In genomic region chr1:56645663-56646330, GRCh38 we compare ENCODE assay signal across 7 cellular contexts. TPM values are rescaled to one million over a fixed set of nuclear protein-coding genes. Genes with fewer than 3 reads are reported as not detected.
DNase-seq lines count a peak whose midpoint lies in the region; ATAC-seq, FAIRE-seq and TF ChIP-seq lines count a peak whose summit lies in the region.

No MANE protein-coding gene starts in this region.

- H3K4me3 ChIP-seq in H1 (ENCODE audit: extremely low read depth in 1 of 4, insufficient read depth in 2 of 4, low read depth in 3 of 4, low read length in 4 of 4), result peak overlapping the region; percentile 62 to 73 (median 68)
- peak overlapping the region; percentile 55 for H3K4me3 ChIP-seq in mesodermal cell (ENCODE audit: extremely low read depth, insufficient read depth, low read length, poor library complexity, severe bottlenecking)
- H3K4me3 ChIP-seq in aorta (ENCODE audit: low read length in 2 of 2), result peak overlapping the region; percentile 43 to 72

- no peak for TF ChIP-seq RAD21 in H1 (IDR thresholded peaks at IDR 0.05 in 1 of 2, conservative IDR thresholded peaks at IDR 0.05 in 1 of 2; ENCODE audit: low read depth in 2 of 2, low read length in 2 of 2)

- FAIRE-seq in H1 (lab: Jason Lieb, UNC), result no peak

- peak overlapping the region; percentile 91 for H2AFZ ChIP-seq in H1 (ENCODE audit: low read length)

- H2AK5ac ChIP-seq in H1 (ENCODE audit: low read depth, low read length), result no peak overlapping the region

- no peaks in the 10 kb centered on the region for H3K79me1 ChIP-seq in H1 (ENCODE audit: low read depth, low read length)

- POLR2A ChIA-PET in H1 (lab: Charles Lee; ENCODE audit: partially characterized antibody), result interaction anchor here (0.9 to 1.7 kb wide), 2 partner anchors 18 to 27 kb away, joined by 3 to 4 read pairs; no protein-coding TSS in a partner anchor

- no peak overlapping the region for H3K23ac ChIP-seq in H1 (ENCODE audit: insufficient read length)

- H3K4ac ChIP-seq in H1 (replicated peaks; ENCODE audit: insufficient read length, low read depth, low read length), result no peak overlapping the region

- H3K14ac ChIP-seq in H1 (ENCODE audit: insufficient read length), result no peak overlapping the region

- peaks cover 0 to 2% (median under 1%) of the 10 kb centered on the region in 4 experiments; a peak in 1 of 7 replicates for H3K4me1 ChIP-seq in H1 (replicated peaks in 1 of 4; ENCODE audit: control insufficient read depth in 3 of 4, insufficient read depth in 4 of 4, low read length in 3 of 4)
- H3K4me1 ChIP-seq in mesodermal cell (ENCODE audit: control insufficient read depth, insufficient read depth, low read length, poor library complexity, severe bottlenecking), result peaks cover 3% of the 10 kb centered on the region
- H3K4me1 ChIP-seq in aorta (ENCODE audit: control insufficient read depth in 1 of 2, insufficient read depth in 2 of 2, low read length in 2 of 2), result no peaks in the 10 kb centered on the region

- H4K20me1 ChIP-seq in H1 (replicated peaks in 1 of 2; ENCODE audit: control insufficient read depth in 1 of 2, insufficient read depth in 2 of 2, low read length in 2 of 2), result no peaks in the 10 kb centered on the region

- no peaks in the 10 kb centered on the region for H3K9me3 ChIP-seq in H1 (ENCODE audit: insufficient read depth in 2 of 2, low read depth in 1 of 2, low read length in 1 of 2)
- no peaks in the 10 kb centered on the region for H3K9me3 ChIP-seq in mesodermal cell (ENCODE audit: control insufficient read depth, low read length)
- no peaks in the 10 kb centered on the region for H3K9me3 ChIP-seq in aorta (ENCODE audit: control insufficient read depth, low read length)

- no peak overlapping the region for H2BK120ac ChIP-seq in H1 (replicated peaks; ENCODE audit: low read depth, low read length)

- peaks cover 0 to 10% (median 1%) of the 10 kb centered on the region in 4 experiments; a peak in 1 of 7 replicates for H3K27me3 ChIP-seq in H1 (replicated peaks in 1 of 4; ENCODE audit: control insufficient read depth in 3 of 4, extremely low read depth in 1 of 4, insufficient read depth in 3 of 4, low read length in 3 of 4)
- no peaks in the 10 kb centered on the region for H3K27me3 ChIP-seq in aorta (ENCODE audit: control insufficient read depth in 1 of 2, insufficient read depth in 2 of 2, low read length in 1 of 2)

- intact Hi-C loops in aorta (cut with DNase I), result no loop called here

- no peaks in the 10 kb centered on the region for H3K36me3 ChIP-seq in H1 (ENCODE audit: control insufficient read depth in 2 of 4, insufficient read depth in 4 of 4, low read length in 3 of 4)
- H3K36me3 ChIP-seq in mesodermal cell (ENCODE audit: control insufficient read depth, insufficient read depth, low read length), result no peaks in the 10 kb centered on the region
- no peaks in the 10 kb centered on the region for H3K36me3 ChIP-seq in aorta (ENCODE audit: control insufficient read depth in 1 of 2, insufficient read depth in 2 of 2, low read length in 1 of 2)

- peak overlapping the region; percentile 69; the same call in 1 of the 2 replicates for H2BK5ac ChIP-seq in H1 (ENCODE audit: low read depth, low read length)

- peak overlapping the region; percentile 93 for H4K8ac ChIP-seq in H1 (ENCODE audit: extremely low read depth, insufficient read depth, low read length)

- H4K91ac ChIP-seq in H1 (replicated peaks; ENCODE audit: insufficient read length, low read length), result peak overlapping the region; percentile 97

- CTCF ChIA-PET in H1 (lab: Charles Lee; ENCODE audit: partially characterized antibody), result interaction anchor here (1.1 to 1.5 kb wide), 3 partner anchors 158 to 1502 kb away, joined by 3 read pairs; no protein-coding TSS in a partner anchor

- 0 out of 2 replicates have a peak overlapping the region, but pooled peaks have one; percentile 56 for H2BK20ac ChIP-seq in H1 (ENCODE audit: low read length)

- peak overlapping the region; percentile 84 to 86 for H3K4me2 ChIP-seq in H1 (ENCODE audit: insufficient read depth in 1 of 2, low read depth in 2 of 2, low read length in 2 of 2)

- H3K18ac ChIP-seq in H1 (ENCODE audit: extremely low read depth, low read length), result peak overlapping the region; percentile 63; the same call in 1 of the 2 replicates

- peak overlapping the region; percentile 7; the same call in 1 of the 2 replicates for H2BK15ac ChIP-seq in H1 (ENCODE audit: low read length)

- DNase-seq in NCI-H2227 treated with DMSO at 0.1 percent for 48 hours (lab: John Stamatoyannopoulos, UW), result peak; percentile 37
- peak in 1 of 2 experiments; percentile 51 for DNase-seq in H1 (ENCODE audit: low read depth in 1 of 2, low spot score in 2 of 2)
- peak in 1 of 2 donors; percentile 78 for DNase-seq in aorta
- DNase-seq in retina, result no peak

- H2BK12ac ChIP-seq in H1 (ENCODE audit: low read depth, low read length), result peak overlapping the region; percentile 70

- TF ChIP-seq EP300 in H1 (IDR thresholded peaks at IDR 0.05; ENCODE audit: borderline replicate concordance in 1 of 2, low read depth in 2 of 2, low read length in 2 of 2), result no peak

- H3K9ac ChIP-seq in H1 (replicated peaks in 1 of 4; ENCODE audit: extremely low read depth in 1 of 4, low read depth in 3 of 4, low read length in 3 of 4), result peak overlapping the region in 3 of 4 experiments; percentile 58 to 69 (median 69); a peak in 6 of 7 replicates

- ATAC-seq in GM19043 (IDR thresholded peaks at IDR 0.05; ENCODE audit: low read depth, unreplicated experiment), result peak; percentile 8
- peak; percentile 66 for ATAC-seq in aorta (ENCODE audit: low FRiP score)
- no peak for ATAC-seq in HG03045 (IDR thresholded peaks at IDR 0.05; ENCODE audit: unreplicated experiment)

- WGBS in H1 (ENCODE audit: extremely low coverage in 1 of 2, insufficient coverage in 1 of 2, insufficient read length in 1 of 2, insufficient replicate concordance in 2 of 2, low coverage in 1 of 2, low lambda C conversion rate in 2 of 2, missing lambda C conversion rate in 1 of 2), 2 experiments, result 4% methylated on average over 19 of the region's 19 CpGs; no CpG with 5 or more reads in 1 of the 2 experiments
- 2 to 5% methylated on average over 13 to 17 of the region's 19 CpGs for WGBS in mesodermal cell (ENCODE audit: insufficient coverage in 2 of 2), 2 experiments
- WGBS in aorta, 2 donors, result 3 to 4% methylated on average over 18 to 19 of the region's 19 CpGs

- no peak for TF ChIP-seq POLR2A in H1 (IDR thresholded peaks at IDR 0.05; ENCODE audit: control extremely low read depth in 1 of 2, low read depth in 2 of 2, low read length in 2 of 2)

- TF ChIP-seq CTCF in H1 (IDR thresholded peaks at IDR 0.05; ENCODE audit: control extremely low read depth in 1 of 3, insufficient read depth in 1 of 3, low read depth in 1 of 3, low read length in 3 of 3), result no peak

- H3K23me2 ChIP-seq in H1 (ENCODE audit: low read depth, low read length), result peaks cover 6% of the 10 kb centered on the region

- H4K5ac ChIP-seq in H1 (ENCODE audit: insufficient read length, low read depth, low read length), result peak overlapping the region; percentile 83

- no peak overlapping the region for H3K27ac ChIP-seq in H1 (ENCODE audit: low read depth, low read length)
- H3K27ac ChIP-seq in mesodermal cell (ENCODE audit: low read depth, low read length, severe bottlenecking), result no peak overlapping the region
- peak overlapping the region in 1 of 2 donors; percentile 35 for H3K27ac ChIP-seq in aorta (ENCODE audit: low read depth in 1 of 2, low read length in 2 of 2)

- peaks cover 0 to 40% of the 10 kb centered on the region in 2 experiments; a peak in 2 of 4 replicates for H3K79me2 ChIP-seq in H1 (ENCODE audit: control insufficient read depth in 1 of 2, insufficient read depth in 2 of 2, low read length in 2 of 2)

- no peak overlapping the region for H3K56ac ChIP-seq in H1 (replicated peaks; ENCODE audit: insufficient read length, low read depth, low read length)

TF ChIP-seq in H1, 55 proteins besides CTCF, POLR2A, EP300 and RAD21 (continues in another document):
- no peak for TF ChIP-seq KDM1A (IDR thresholded peaks at IDR 0.05; ENCODE audit: borderline replicate concordance, low read length)
- no peak for TF ChIP-seq NRF1 (IDR thresholded peaks at IDR 0.05; ENCODE audit: low read depth, low read length)
- TF ChIP-seq SIX5 (IDR thresholded peaks at IDR 0.05; ENCODE audit: low read depth, low read length), result no peak
- TF ChIP-seq POLR2AphosphoS5 (IDR thresholded peaks at IDR 0.05; ENCODE audit: low read depth, low read length), result no peak
- TF ChIP-seq EGR1 (IDR thresholded peaks at IDR 0.05; ENCODE audit: borderline replicate concordance, low read depth, low read length), result no peak
- TF ChIP-seq CBX8 (IDR thresholded peaks at IDR 0.05; ENCODE audit: borderline replicate concordance, low read depth, low read length), result no peak
- TF ChIP-seq HDAC2 (IDR thresholded peaks at IDR 0.05; ENCODE audit: borderline replicate concordance in 1 of 2, low read depth in 2 of 2, low read length in 2 of 2), result no peak
- TF ChIP-seq SUZ12 (IDR thresholded peaks at IDR 0.05; ENCODE audit: low read length), result no peak
- TF ChIP-seq, protein P1, sequence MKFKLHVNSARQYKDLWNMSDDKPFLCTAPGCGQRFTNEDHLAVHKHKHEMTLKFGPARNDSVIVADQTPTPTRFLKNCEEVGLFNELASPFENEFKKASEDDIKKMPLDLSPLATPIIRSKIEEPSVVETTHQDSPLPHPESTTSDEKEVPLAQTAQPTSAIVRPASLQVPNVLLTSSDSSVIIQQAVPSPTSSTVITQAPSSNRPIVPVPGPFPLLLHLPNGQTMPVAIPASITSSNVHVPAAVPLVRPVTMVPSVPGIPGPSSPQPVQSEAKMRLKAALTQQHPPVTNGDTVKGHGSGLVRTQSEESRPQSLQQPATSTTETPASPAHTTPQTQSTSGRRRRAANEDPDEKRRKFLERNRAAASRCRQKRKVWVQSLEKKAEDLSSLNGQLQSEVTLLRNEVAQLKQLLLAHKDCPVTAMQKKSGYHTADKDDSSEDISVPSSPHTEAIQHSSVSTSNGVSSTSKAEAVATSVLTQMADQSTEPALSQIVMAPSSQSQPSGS (IDR thresholded peaks at IDR 0.05; ENCODE audit: low read length), result no peak
- TF ChIP-seq FOSL1 (IDR thresholded peaks at IDR 0.05; ENCODE audit: insufficient read depth, low read depth, low read length), result no peak
- TF ChIP-seq SP4 (IDR thresholded peaks at IDR 0.05; ENCODE audit: low read length), result no peak

RNA-seq across cellular contexts. Expression of gene PRKAA2, which starts 0.7 kb away (rescaled TPM):
- total RNA-seq in H1 (2021; fragmentation: NEBNext Ultra II Directional; extraction: Animal tissue kit (Norgen Biotek cat#: 25700)), result 5.9 and 6.4 TPM in 2 replicates
- polyA plus RNA-seq in H1 (2011; rRNA removed) (1.4 and 2.6 TPM in 2 replicates), aorta (1 to 10 TPM; 2.8 to 3.2 TPM)
- 3.1 TPM for polyA plus RNA-seq in H1 (2011; cell fraction: cytosol; rRNA removed)
- polyA plus RNA-seq in H1 (2011; cell fraction: nucleus; rRNA removed), result 1.7 TPM
- polyA plus RNA-seq in H1 (2012, experiment 1 of 2), result 2.0 to 4.2 TPM (median 2.6 TPM) in 4 replicates
- 0.33 TPM for polyA plus RNA-seq in H1 (2012, experiment 2 of 2)
- polyA plus RNA-seq in H1 (2013, experiment 1 of 2), result 3.8 TPM
- 3.6 TPM for polyA plus RNA-seq in H1 (2013, experiment 2 of 2)
- polyA minus RNA-seq in H1 (2011; rRNA and poly(A)+ RNA removed), result 7.3 and 10.2 TPM in 2 replicates
- 4.0 TPM for polyA minus RNA-seq in H1 (2011; cell fraction: cytosol; rRNA and poly(A)+ RNA removed)
- 11.2 TPM for polyA minus RNA-seq in H1 (2011; cell fraction: nucleus; rRNA and poly(A)+ RNA removed)
- 1.0 TPM for polyA plus RNA-seq in mesodermal cell (2013, experiment 1 of 2)
- 1.1 TPM for polyA plus RNA-seq in mesodermal cell (2013, experiment 2 of 2)
- 1 to 10 TPM; 6.9 to 8.6 TPM for total RNA-seq in aorta
